ENCODE assay signal across 8 cellular contexts in the genomic region with DNA sequence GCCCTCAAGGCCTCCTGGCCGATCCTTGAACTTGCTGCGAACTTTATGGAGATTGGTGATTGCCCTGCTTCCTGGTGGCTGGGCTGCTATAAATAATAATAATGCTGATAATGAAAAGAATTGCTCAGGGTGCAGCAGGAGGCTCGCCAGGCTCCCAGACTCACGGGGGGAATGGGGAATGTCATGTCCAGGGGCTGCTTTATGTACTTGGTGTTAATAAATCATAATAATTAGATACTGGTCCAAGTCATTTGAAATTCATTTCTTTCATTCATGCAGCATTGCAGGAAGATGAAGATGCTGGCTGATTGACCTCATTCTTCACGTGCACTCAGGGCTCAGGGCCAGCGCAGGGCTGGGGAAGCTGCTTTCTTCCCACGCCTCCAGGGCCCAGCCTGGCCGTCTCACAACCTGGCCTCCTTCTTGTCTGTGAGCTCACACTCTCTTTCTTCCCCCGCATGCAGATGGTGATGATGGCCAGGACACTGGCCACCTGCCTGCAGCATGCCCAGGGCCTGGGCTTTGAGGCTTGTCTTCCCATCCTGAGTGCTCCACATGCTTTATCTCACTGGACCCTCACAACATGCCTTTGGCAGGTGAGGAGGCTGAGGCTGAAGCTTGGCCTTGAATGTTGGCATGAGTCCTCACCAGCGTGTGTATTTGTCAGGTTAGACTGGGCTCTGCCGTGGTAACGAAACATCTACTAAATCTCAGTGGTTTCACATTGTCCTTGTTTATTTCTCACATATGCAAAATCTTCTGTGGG.
DNase-seq lines count a peak whose midpoint lies in the region; ATAC-seq and TF ChIP-seq lines count a peak whose summit lies in the region.

No MANE protein-coding gene starts in this region.

- TF ChIP-seq CTCF in fibroblast of villous mesenchyme (IDR thresholded peaks at IDR 0.05; ENCODE audit: insufficient read depth, low read depth, low read length) (no peak), transverse colon (IDR thresholded peaks at IDR 0.05) (no peak), H9 (conservative IDR thresholded peaks at IDR 0.05) (no peak)

- no peak overlapping the region for H2AFZ ChIP-seq in H9 (ENCODE audit: low read length)

- H3K27ac ChIP-seq in transverse colon: peak overlapping the region in 2 of 4 donors; percentile 27 to 60
- no peak overlapping the region for H3K27ac ChIP-seq in H9 (ENCODE audit: insufficient read length, low read depth, low read length)

- H4K5ac ChIP-seq in H9 (ENCODE audit: insufficient read length, low read depth, low read length): no peak overlapping the region

- in situ Hi-C loops in transverse colon (cut with MboI; ENCODE audit: low pct_ligation_motif_present in 1 of 4, low pct_unique_long_range_greater_than_20kb in 1 of 4, low sequenced_read_pairs in 3 of 4): no loop called here

- H2BK120ac ChIP-seq in H9 (ENCODE audit: low read depth, low read length, poor library complexity, severe bottlenecking): no peak overlapping the region

- no peaks in the 10 kb centered on the region for H3K23me2 ChIP-seq in H9 (ENCODE audit: insufficient read length, low read depth, low read length, poor library complexity, severe bottlenecking)

- no peak overlapping the region for H2AK5ac ChIP-seq in H9 (ENCODE audit: insufficient read length, low read length)

- H3K79me2 ChIP-seq in H9 (ENCODE audit: insufficient read depth, low read length): no peaks in the 10 kb centered on the region

- no peaks in the 10 kb centered on the region for H3K79me1 ChIP-seq in H9 (ENCODE audit: insufficient read depth, low read depth, low read length, poor library complexity, severe bottlenecking)

- H2BK5ac ChIP-seq in H9 (ENCODE audit: insufficient read length, low read length): no peak overlapping the region

- intact Hi-C loops in transverse colon (cut with DNase I; ENCODE audit: low total_unique reads): no loop called here

- peaks cover 8% of the 10 kb centered on the region for H3K27me3 Mint-ChIP-seq in H9 (ENCODE audit: low read depth)

- no peak overlapping the region for H2BK12ac ChIP-seq in H9 (ENCODE audit: insufficient read length, low read depth, low read length)

- no peak for TF ChIP-seq EP300 in transverse colon (IDR thresholded peaks at IDR 0.05; ENCODE audit: low read depth)

- ATAC-seq in GM19463 (IDR thresholded peaks at IDR 0.05; ENCODE audit: unreplicated experiment) (peak; percentile 80), HG03520 (IDR thresholded peaks at IDR 0.05; ENCODE audit: unreplicated experiment) (peak; percentile 71)

- no peak overlapping the region for H2BK20ac ChIP-seq in H9 (ENCODE audit: low read depth, low read length, poor library complexity, severe bottlenecking)

- H3K27ac Mint-ChIP-seq in H9: no peak overlapping the region

- H3T11ph ChIP-seq in H9 (ENCODE audit: low read length): no peak overlapping the region

- no peak overlapping the region for H3K56ac ChIP-seq in H9 (ENCODE audit: insufficient read length, low read depth, low read length)

- no peaks in the 10 kb centered on the region; a peak in 1 of 7 replicates for H3K36me3 Mint-ChIP-seq in H9 (ENCODE audit: insufficient read depth in 1 of 3, low read depth in 3 of 3)

- no peak overlapping the region; a peak in 1 of 5 replicates for H3K4me3 Mint-ChIP-seq in H9

- no peak overlapping the region for H4K91ac ChIP-seq in H9 (ENCODE audit: insufficient read length, low read depth, low read length)

- no peaks in the 10 kb centered on the region; a peak in 1 of 5 replicates for H3K9me3 Mint-ChIP-seq in H9

- peak; percentile 88 for DNase-seq in fibroblast of villous mesenchyme (ENCODE audit: low read depth)
- peak; percentile 56 for DNase-seq in transverse colon
- DNase-seq in activated effector memory CD4-positive, alpha-beta T cell treated with Interleukin-2 at 50 U/mL for 16 hours: no peak
- no peak for DNase-seq in H9
- no peak for DNase-seq in NK-92 (lab: John Stamatoyannopoulos, UW; ENCODE audit: unreplicated experiment)
- no peak for DNase-seq in activated T-cell treated with anti-CD3 and anti-CD28 coated beads, Interleukin-2, amount 50 U/mL, for 1 hour

- no peaks in the 10 kb centered on the region for H3K27me3 ChIP-seq in transverse colon
- H3K27me3 ChIP-seq in H9 (ENCODE audit: insufficient read depth, low read length): no peaks in the 10 kb centered on the region

- H4K8ac ChIP-seq in H9 (replicated peaks; ENCODE audit: insufficient read length, low read depth, low read length): no peak overlapping the region

- no peak overlapping the region for H3K14ac ChIP-seq in H9 (ENCODE audit: insufficient read depth, low read length)

- H4K20me1 ChIP-seq in H9 (ENCODE audit: control insufficient read depth, insufficient read depth, insufficient read length): no peaks in the 10 kb centered on the region

- H3K4ac ChIP-seq in H9 (ENCODE audit: low read depth, low read length): no peak overlapping the region

- H3K4me2 ChIP-seq in H9 (ENCODE audit: insufficient read depth, insufficient read length, low read length): no peak overlapping the region

- H3K36me3 ChIP-seq in transverse colon: no peaks in the 10 kb centered on the region

- WGBS in transverse colon (ENCODE audit: low coverage in 1 of 2), 2 donors: 41 to 57% methylated on average over 5 to 12 of the region's 12 CpGs
- no CpG with 5 or more reads among the region's 12 CpGs for WGBS in H9 (ENCODE audit: extremely low coverage, insufficient read length, low lambda C conversion rate)

- no peak overlapping the region for H3K4me3 ChIP-seq in fibroblast of villous mesenchyme (ENCODE audit: low read depth, low read length)
- H3K4me3 ChIP-seq in transverse colon: no peak overlapping the region

- no peak overlapping the region for H2BK15ac ChIP-seq in H9 (ENCODE audit: low read depth, low read length)

- no peak overlapping the region for H3K23ac ChIP-seq in H9 (ENCODE audit: insufficient read length, low read depth, low read length)

- no peak overlapping the region for H3K18ac ChIP-seq in H9 (ENCODE audit: insufficient read length, low read depth, low read length)

- no peak overlapping the region for H3K9ac ChIP-seq in H9 (ENCODE audit: extremely low read depth, insufficient read length, low read length)

- TF ChIP-seq POLR2A in transverse colon (IDR thresholded peaks at IDR 0.05): no peak

- peaks cover 14 to 17% of the 10 kb centered on the region in 2 experiments for H3K4me1 Mint-ChIP-seq in H9

- H3K4me1 ChIP-seq in transverse colon (peaks cover 0 to 6% (median 0%) of the 10 kb centered on the region in 4 donors), H9 (ENCODE audit: insufficient read depth, low read length) (peaks cover 6% of the 10 kb centered on the region; the same call in 1 of the 2 replicates)

- H3K9me3 ChIP-seq in transverse colon (no peaks in the 10 kb centered on the region), H9 (ENCODE audit: control insufficient read depth, low read depth, low read length) (no peaks in the 10 kb centered on the region)

Comparison
In these comparisons a context has a peak if more than half of its experiments do, and no peak if none do; other contexts are left out.
1. DNase-seq: peak in fibroblast of villous mesenchyme (single experiment) and transverse colon (single experiment); none in activated effector memory CD4-positive, alpha-beta T cell treated with Interleukin-2 at 50 U/mL for 16 hours (single experiment), H9 (single experiment), NK-92 (single experiment) and activated T-cell treated with anti-CD3 and anti-CD28 coated beads, Interleukin-2, amount 50 U/mL, for 1 hour (single experiment).